Comparison of ENCODE assay signal across 19 cellular contexts in the genomic region with DNA sequence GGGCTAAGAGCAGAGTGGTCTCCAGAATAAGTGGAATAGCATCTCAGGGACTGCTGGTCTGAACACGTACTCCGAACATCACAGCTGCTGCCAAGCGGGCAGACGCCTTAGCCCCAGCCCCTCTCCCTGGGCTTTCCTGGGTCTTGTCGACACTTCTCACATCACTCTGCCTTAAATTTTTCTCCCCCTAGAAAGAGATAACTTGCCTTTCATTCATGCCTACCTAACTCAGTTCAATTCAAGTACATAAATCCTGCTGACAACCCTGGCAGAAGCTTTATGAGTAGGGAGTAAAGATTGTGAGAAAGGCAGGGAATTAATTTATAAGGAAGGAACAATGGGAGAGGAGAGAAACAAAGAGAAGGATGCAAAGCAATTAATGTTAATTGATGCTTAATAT.
"Had no signal": no experiment of that assay in that cellular context is flagged by ENCODE, and none has a peak within 500 bp of the region (broad histone marks: within the 10 kb centered on the region; RNA-seq: fewer than 3 reads in every experiment).

No MANE protein-coding gene starts in this region.

- H3K27me3 ChIP-seq: gastroesophageal sphincter, right atrium auricular region, stomach, transverse colon had no signal

- H3K36me3 Mint-ChIP-seq: immature natural killer cell; natural killer cell treated with Interleukin-12 subunit alpha and Interleukin-12 subunit beta and Interleukin-15 and Interleukin-18, amount 100 ng/mL, for 72 hours had no signal

- H3K27ac Mint-ChIP-seq: immature natural killer cell; memory B cell; natural killer cell treated with Interleukin-12 subunit alpha and Interleukin-12 subunit beta and Interleukin-15 and Interleukin-18, amount 100 ng/mL, for 72 hours had no signal

- H3K4me1 Mint-ChIP-seq: immature natural killer cell, memory B cell had no signal

- H3K9me3 Mint-ChIP-seq: memory B cell; natural killer cell treated with Interleukin-12 subunit alpha and Interleukin-12 subunit beta and Interleukin-15 and Interleukin-18, amount 100 ng/mL, for 72 hours had no signal

- H3K4me3 Mint-ChIP-seq: immature natural killer cell; memory B cell; natural killer cell treated with Interleukin-12 subunit alpha and Interleukin-12 subunit beta and Interleukin-15 and Interleukin-18, amount 100 ng/mL, for 72 hours had no signal

- H3K4me3 ChIP-seq: esophagus squamous epithelium, gastroesophageal sphincter, left ventricle myocardium inferior, lower lobe of right lung, right atrium auricular region, stomach, thoracic aorta, transverse colon had no signal

- H3K27ac ChIP-seq: gastroesophageal sphincter, lower lobe of right lung, neutrophil, right atrium auricular region, stomach, thoracic aorta had no signal

- H3K36me3 ChIP-seq: esophagus squamous epithelium, gastroesophageal sphincter, left ventricle myocardium inferior, lower lobe of right lung, neutrophil, right atrium auricular region, stomach, thoracic aorta, transverse colon had no signal

- ATAC-seq: gastroesophageal sphincter; lower lobe of right lung; natural killer cell treated with Interleukin-12 subunit alpha and Interleukin-12 subunit beta and Interleukin-15 and Interleukin-18, amount 100 ng/mL, for 72 hours had no signal

- DNase-seq: effector memory CD4-positive, alpha-beta T cell; esophagus squamous epithelium; foreskin fibroblast; immature natural killer cell; left ventricle myocardium inferior; lower lobe of right lung; midbrain; posterior cingulate gyrus; small intestine; stimulated activated CD4-positive, alpha-beta T cell treated with anti-CD3 and anti-CD28 coated beads, Interleukin-12 subunit alpha, Interleukin-12 subunit beta, amount 100 ng/mL, for 4 hours; stimulated activated naive CD4-positive, alpha-beta T cell; stomach; transverse colon had no signal

- H3K9me3 ChIP-seq: esophagus squamous epithelium, gastroesophageal sphincter, left ventricle myocardium inferior, lower lobe of right lung, neutrophil, right atrium auricular region, stomach, thoracic aorta, transverse colon had no signal
